In genomic region chr14:102205560-102205959, GRCh38 we compare ENCODE assay signal across 16 cellular contexts.
DNase-seq lines count a peak whose midpoint lies in the region; ATAC-seq and TF ChIP-seq lines count a peak whose summit lies in the region.
"Had no signal": no experiment of that assay in that cellular context is flagged by ENCODE, and none has a peak within 500 bp of the region (broad histone marks: within the 10 kb centered on the region; RNA-seq: fewer than 3 reads in every experiment).

No MANE protein-coding gene starts in this region.

- no peaks in the 10 kb centered on the region for H3K9me3 Mint-ChIP-seq in activated CD8-positive, alpha-beta T cell treated with anti-CD3 and anti-CD28 coated beads for 36 hours
- H3K9me3 Mint-ChIP-seq in activated CD8-positive, alpha-beta T cell treated with anti-CD3 and anti-CD28 coated beads, Interleukin-2, amount 10 ng/mL, durations not matched to agents 7 days and 5 days (ENCODE audit: insufficient read depth), result no peaks in the 10 kb centered on the region
- H3K9me3 Mint-ChIP-seq in naive thymus-derived CD4-positive, alpha-beta T cell, result no peaks in the 10 kb centered on the region

- 32 to 41% methylated on average over 5 of the region's 5 CpGs for WGBS in body of pancreas, 2 donors

- no peak for TF ChIP-seq CTCF in activated CD8-positive, alpha-beta T cell treated with anti-CD3 and anti-CD28 coated beads for 36 hours (IDR thresholded peaks at IDR 0.05)
- TF ChIP-seq CTCF in body of pancreas (IDR thresholded peaks at IDR 0.05), result no peak

- CTCF ChIA-PET in activated CD8-positive, alpha-beta T cell treated with anti-CD3 and anti-CD28 coated beads for 36 hours (lab: Charles Lee), result no interaction called here
- CTCF ChIA-PET in activated CD8-positive, alpha-beta T cell treated with anti-CD3 and anti-CD28 coated beads, Interleukin-2, amount 10 ng/mL, durations not matched to agents 7 days and 5 days (lab: Charles Lee), result no interaction called here
- CTCF ChIA-PET in naive thymus-derived CD4-positive, alpha-beta T cell (lab: Charles Lee), result no interaction called here

- peaks cover 23% of the 10 kb centered on the region for H3K4me1 ChIP-seq in body of pancreas
- peaks cover 5 to 11% of the 10 kb centered on the region in 2 donors for H3K4me1 ChIP-seq in naive thymus-derived CD4-positive, alpha-beta T cell (ENCODE audit: control insufficient read depth in 2 of 2, insufficient read depth in 2 of 2, low read length in 2 of 2)

- no peaks in the 10 kb centered on the region for H3K27me3 ChIP-seq in body of pancreas
- H3K27me3 ChIP-seq in naive thymus-derived CD4-positive, alpha-beta T cell (ENCODE audit: control insufficient read depth in 2 of 2, insufficient read depth in 2 of 2, low read length in 2 of 2), result no peaks in the 10 kb centered on the region

- H3K27ac Mint-ChIP-seq in activated CD8-positive, alpha-beta T cell treated with anti-CD3 and anti-CD28 coated beads for 36 hours, result no peak overlapping the region
- no peak overlapping the region for H3K27ac Mint-ChIP-seq in activated CD8-positive, alpha-beta T cell treated with anti-CD3 and anti-CD28 coated beads, Interleukin-2, amount 10 ng/mL, durations not matched to agents 7 days and 5 days
- peak overlapping the region in 5 of 9 donors; percentile 1 to 59 (median 31) for H3K27ac Mint-ChIP-seq in naive thymus-derived CD4-positive, alpha-beta T cell

- H3K4me1 Mint-ChIP-seq in activated CD8-positive, alpha-beta T cell treated with anti-CD3 and anti-CD28 coated beads for 36 hours (ENCODE audit: low read depth), result peaks cover 25% of the 10 kb centered on the region
- peaks cover 17% of the 10 kb centered on the region for H3K4me1 Mint-ChIP-seq in activated CD8-positive, alpha-beta T cell treated with anti-CD3 and anti-CD28 coated beads, Interleukin-2, amount 10 ng/mL, durations not matched to agents 7 days and 5 days (ENCODE audit: low read depth)
- H3K4me1 Mint-ChIP-seq in naive thymus-derived CD4-positive, alpha-beta T cell, result peaks cover 15 to 35% (median 25%) of the 10 kb centered on the region in 7 donors

- peaks cover 14% of the 10 kb centered on the region for H3K36me3 Mint-ChIP-seq in activated CD8-positive, alpha-beta T cell treated with anti-CD3 and anti-CD28 coated beads for 36 hours (ENCODE audit: low read depth)
- H3K36me3 Mint-ChIP-seq in activated CD8-positive, alpha-beta T cell treated with anti-CD3 and anti-CD28 coated beads, Interleukin-2, amount 10 ng/mL, durations not matched to agents 7 days and 5 days (ENCODE audit: low read depth), result peaks cover 33% of the 10 kb centered on the region
- peaks cover 7 to 43% (median 12%) of the 10 kb centered on the region in 5 donors for H3K36me3 Mint-ChIP-seq in naive thymus-derived CD4-positive, alpha-beta T cell

- peak; percentile 13 for ATAC-seq in activated CD8-positive, alpha-beta T cell treated with anti-CD3 and anti-CD28 coated beads for 36 hours
- no peak for ATAC-seq in activated CD8-positive, alpha-beta T cell treated with anti-CD3 and anti-CD28 coated beads, Interleukin-2, amount 10 ng/mL, durations not matched to agents 7 days and 5 days
- peak; percentile 59 for ATAC-seq in body of pancreas
- no peak for ATAC-seq in naive thymus-derived CD4-positive, alpha-beta T cell
- no peak for ATAC-seq in GM21447 (IDR thresholded peaks at IDR 0.05; ENCODE audit: unreplicated experiment)

- no peaks in the 10 kb centered on the region for H3K9me3 ChIP-seq in body of pancreas
- H3K9me3 ChIP-seq in naive thymus-derived CD4-positive, alpha-beta T cell (ENCODE audit: control insufficient read depth in 2 of 3, low read length in 3 of 3), result no peaks in the 10 kb centered on the region

- TF ChIP-seq POLR2A in body of pancreas (IDR thresholded peaks at IDR 0.05), result no peak

- intact Hi-C loops in activated CD8-positive, alpha-beta T cell treated with anti-CD3 and anti-CD28 coated beads for 36 hours (cut with micrococcal nuclease), result no loop called here
- intact Hi-C loops in body of pancreas (cut with DNase I), result no loop called here
- intact Hi-C loops in naive thymus-derived CD4-positive, alpha-beta T cell (cut with micrococcal nuclease), result no loop called here

- POLR2A ChIA-PET in activated CD8-positive, alpha-beta T cell treated with anti-CD3 and anti-CD28 coated beads for 36 hours (lab: Charles Lee), result no interaction called here
- POLR2A ChIA-PET in activated CD8-positive, alpha-beta T cell treated with anti-CD3 and anti-CD28 coated beads, Interleukin-2, amount 10 ng/mL, durations not matched to agents 7 days and 5 days (lab: Charles Lee), result no interaction called here
- POLR2A ChIA-PET in naive thymus-derived CD4-positive, alpha-beta T cell (lab: Charles Lee), result interaction anchor here (0.7 kb wide), 1 partner anchor 96 kb away, joined by 3 read pairs; no protein-coding TSS in a partner anchor

- H3K4me3 Mint-ChIP-seq in activated CD8-positive, alpha-beta T cell treated with anti-CD3 and anti-CD28 coated beads for 36 hours, result no peak overlapping the region
- no peak overlapping the region for H3K4me3 Mint-ChIP-seq in activated CD8-positive, alpha-beta T cell treated with anti-CD3 and anti-CD28 coated beads, Interleukin-2, amount 10 ng/mL, durations not matched to agents 7 days and 5 days
- H3K4me3 Mint-ChIP-seq in naive thymus-derived CD4-positive, alpha-beta T cell, result no peak overlapping the region

- DNase-seq in activated CD8-positive, alpha-beta T cell treated with anti-CD3 and anti-CD28 coated beads for 36 hours, result no peak
- DNase-seq in activated CD8-positive, alpha-beta T cell treated with anti-CD3 and anti-CD28 coated beads, Interleukin-2, amount 10 ng/mL, durations not matched to agents 7 days and 5 days, result no peak
- DNase-seq in body of pancreas (peak in 1 of 4 donors; percentile 57), NCI-H1694 (lab: John Stamatoyannopoulos, UW) (no peak), NCI-H1092 (lab: John Stamatoyannopoulos, UW) (no peak)
- DNase-seq in naive thymus-derived CD4-positive, alpha-beta T cell, result no peak
- DNase-seq: 8988T, C1 segment of cervical spinal cord, COR-L47, DMS153, IMR-90, NCI-H146, NCI-H2107, NCI-H446 had no signal

- peak overlapping the region in 2 of 4 donors; percentile 9 to 11 for H3K27ac ChIP-seq in body of pancreas
- no peak overlapping the region for H3K27ac ChIP-seq in naive thymus-derived CD4-positive, alpha-beta T cell (ENCODE audit: low read depth, low read length)
- H3K27ac ChIP-seq in temporal lobe (ENCODE audit: low read depth, low read length), result peak overlapping the region; percentile 63

- H3K27me3 Mint-ChIP-seq in activated CD8-positive, alpha-beta T cell treated with anti-CD3 and anti-CD28 coated beads for 36 hours, result no peaks in the 10 kb centered on the region
- no peaks in the 10 kb centered on the region for H3K27me3 Mint-ChIP-seq in activated CD8-positive, alpha-beta T cell treated with anti-CD3 and anti-CD28 coated beads, Interleukin-2, amount 10 ng/mL, durations not matched to agents 7 days and 5 days (ENCODE audit: low read depth)
- H3K27me3 Mint-ChIP-seq in naive thymus-derived CD4-positive, alpha-beta T cell, result no peaks in the 10 kb centered on the region

- H3K36me3 ChIP-seq in body of pancreas (replicated peaks in 1 of 2; ENCODE audit: insufficient read depth in 1 of 2, low read depth in 2 of 2), result peaks cover 0 to 2% of the 10 kb centered on the region in 2 donors
- H3K36me3 ChIP-seq in naive thymus-derived CD4-positive, alpha-beta T cell (ENCODE audit: control insufficient read depth in 2 of 3, insufficient read depth in 3 of 3, low read length in 3 of 3), result peaks cover 0 to 67% (median 6%) of the 10 kb centered on the region in 3 experiments

- no peak overlapping the region for H3K4me3 ChIP-seq in body of pancreas
- H3K4me3 ChIP-seq in naive thymus-derived CD4-positive, alpha-beta T cell (ENCODE audit: low read length), result no peak overlapping the region

Comparison
In these comparisons a context has a peak if more than half of its experiments do, and no peak if none do; other contexts are left out.
1. ATAC-seq: peak in activated CD8-positive, alpha-beta T cell treated with anti-CD3 and anti-CD28 coated beads for 36 hours (single experiment) and body of pancreas (single experiment); none in activated CD8-positive, alpha-beta T cell treated with anti-CD3 and anti-CD28 coated beads, Interleukin-2, amount 10 ng/mL, durations not matched to agents 7 days and 5 days (single experiment), naive thymus-derived CD4-positive, alpha-beta T cell (single experiment) and GM21447 (single experiment).
2. H3K27ac Mint-ChIP-seq: peak in naive thymus-derived CD4-positive, alpha-beta T cell (5 of 9); none in activated CD8-positive, alpha-beta T cell treated with anti-CD3 and anti-CD28 coated beads for 36 hours (single experiment) and activated CD8-positive, alpha-beta T cell treated with anti-CD3 and anti-CD28 coated beads, Interleukin-2, amount 10 ng/mL, durations not matched to agents 7 days and 5 days (single experiment).